In the genomic region with DNA sequence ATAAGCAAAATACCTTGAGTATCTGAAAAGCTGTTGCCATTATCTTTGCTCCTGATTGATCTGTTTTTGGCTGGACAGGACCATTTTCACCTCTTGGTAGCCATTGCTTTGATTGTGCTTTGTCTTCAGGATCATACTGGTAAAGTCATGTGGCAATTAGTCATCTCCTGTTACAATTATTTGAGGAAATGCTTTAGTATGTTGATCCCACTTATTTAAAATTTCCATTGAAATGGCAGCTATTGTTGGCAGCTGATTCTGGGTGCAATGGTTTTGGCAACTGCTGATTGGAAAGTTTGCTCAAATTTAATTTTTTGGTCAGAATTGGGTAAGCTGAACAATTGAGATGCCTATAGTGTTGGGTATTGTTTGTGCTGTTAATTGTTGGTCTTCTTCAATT, we compare ENCODE assay signal across 28 cellular contexts.
"Had no signal": no experiment of that assay in that cellular context is flagged by ENCODE, and none has a peak within 500 bp of the region (broad histone marks: within the 10 kb centered on the region; RNA-seq: fewer than 3 reads in every experiment).

No MANE protein-coding gene starts in this region.

- H3K4me3 ChIP-seq: colonic mucosa, lung, prostate gland, right atrium auricular region, smooth muscle cell, suprapubic skin, transverse colon had no signal

- H3K4me3 Mint-ChIP-seq: central memory CD8-positive, alpha-beta T cell; dendritic cell treated with granulocyte-macrophage colony-stimulating factor and Interleukin-4, amounts not matched to agents 40 ng/mL and 50 ng/mL, for 4 days; naive thymus-derived CD4-positive, alpha-beta T cell; nephron; stimulated activated naive CD8-positive, alpha-beta T cell treated with anti-CD3 and anti-CD28 coated beads, Interleukin-15, amount 100 ng/mL, for 72 hours had no signal

- H3K9me3 ChIP-seq: colonic mucosa, prostate gland, suprapubic skin, transverse colon had no signal

- H3K27me3 Mint-ChIP-seq: central memory CD8-positive, alpha-beta T cell; dendritic cell treated with granulocyte-macrophage colony-stimulating factor and Interleukin-4, amounts not matched to agents 40 ng/mL and 50 ng/mL, for 4 days; stimulated activated naive CD8-positive, alpha-beta T cell treated with anti-CD3 and anti-CD28 coated beads, Interleukin-15, amount 100 ng/mL, for 72 hours had no signal

- FAIRE-seq: frontal cortex, islet of Langerhans had no signal

- H3K4me1 Mint-ChIP-seq: central memory CD8-positive, alpha-beta T cell; naive thymus-derived CD4-positive, alpha-beta T cell; stimulated activated naive CD8-positive, alpha-beta T cell treated with anti-CD3 and anti-CD28 coated beads, Interleukin-15, amount 100 ng/mL, for 72 hours had no signal

- H3K27ac ChIP-seq: colonic mucosa, prostate gland, right atrium auricular region, suprapubic skin, transverse colon had no signal

- H3K4me1 ChIP-seq: colonic mucosa, prostate gland, transverse colon had no signal

- H3K36me3 Mint-ChIP-seq: naive thymus-derived CD4-positive, alpha-beta T cell had no signal

- ATAC-seq: left ventricle myocardium superior; naive thymus-derived CD4-positive, alpha-beta T cell; sciatic nerve; stimulated activated naive CD8-positive, alpha-beta T cell treated with anti-CD3 and anti-CD28 coated beads, Interleukin-15, amount 100 ng/mL, for 72 hours had no signal

- H3K27ac Mint-ChIP-seq: dendritic cell treated with granulocyte-macrophage colony-stimulating factor and Interleukin-4, amounts not matched to agents 40 ng/mL and 50 ng/mL, for 4 days; naive thymus-derived CD4-positive, alpha-beta T cell; nephron; stimulated activated naive CD8-positive, alpha-beta T cell treated with anti-CD3 and anti-CD28 coated beads, Interleukin-15, amount 100 ng/mL, for 72 hours had no signal

- H3K36me3 ChIP-seq: colonic mucosa, prostate gland, right atrium auricular region, suprapubic skin, transverse colon had no signal

- H3K4me2 ChIP-seq: smooth muscle cell had no signal

- H3K9me3 Mint-ChIP-seq: stimulated activated naive CD8-positive, alpha-beta T cell treated with anti-CD3 and anti-CD28 coated beads, Interleukin-15, amount 100 ng/mL, for 72 hours had no signal

- DNase-seq: colonic mucosa; effector memory CD4-positive, alpha-beta T cell; erythroblast; head of caudate nucleus; kidney glomerular epithelial cell; left ventricle myocardium superior; mesendoderm; midbrain; naive thymus-derived CD4-positive, alpha-beta T cell; nucleus accumbens; stimulated activated CD4-positive, alpha-beta T cell treated with anti-CD3 and anti-CD28 coated beads, Interleukin-12 subunit alpha, Interleukin-12 subunit beta, amount 100 ng/mL, for 4 hours; stimulated activated CD4-positive, alpha-beta T cell treated with anti-CD3 and anti-CD28 coated beads, Interleukin-1b, Interleukin-23, amount 100 ng/mL, for 48 hours; stimulated activated CD4-positive, alpha-beta T cell treated with anti-CD3 and anti-CD28 coated beads, Interleukin-4, amount 100 ng/mL, for 1 hour; stimulated activated CD8-positive, alpha-beta memory T cell treated with anti-CD3 and anti-CD28 coated beads, Interleukin-4, amount 100 ng/mL, for 48 hours; stimulated activated naive CD4-positive, alpha-beta T cell; stimulated activated naive CD8-positive, alpha-beta T cell treated with anti-CD3 and anti-CD28 coated beads, Interleukin-15, amount 100 ng/mL, for 72 hours; transverse colon had no signal

- H3K27me3 ChIP-seq: colonic mucosa, right atrium auricular region, suprapubic skin, transverse colon had no signal
